ENCODE assay signal across 12 cellular contexts in the genomic region with DNA sequence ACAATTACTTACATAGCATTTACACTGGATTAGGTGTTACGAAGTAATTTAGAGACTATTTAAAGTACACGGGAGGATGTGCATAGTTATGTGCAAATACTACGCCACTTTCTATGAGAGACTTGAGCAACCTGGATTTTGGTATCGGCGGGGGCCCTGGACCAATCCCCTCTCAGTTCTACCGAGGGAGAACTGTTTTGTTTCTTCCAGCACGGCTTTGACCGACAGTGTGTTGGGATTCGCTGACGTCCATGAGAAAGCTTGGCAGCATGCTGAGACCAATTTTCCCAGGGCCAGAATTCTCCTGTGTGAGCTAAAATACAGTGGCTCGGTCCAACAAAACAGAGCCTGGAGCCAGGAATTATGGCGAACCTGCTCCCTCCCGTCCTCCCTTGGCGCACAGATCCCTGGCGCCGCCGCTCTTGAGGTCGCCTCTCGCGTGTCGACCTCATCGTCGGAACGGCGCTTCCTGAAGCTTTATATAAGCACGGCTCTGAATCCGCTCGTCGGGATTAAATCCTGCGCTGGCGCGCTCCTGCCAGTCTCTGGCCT. TPM values are rescaled to one million over a fixed set of nuclear protein-coding genes. Genes with fewer than 3 reads are reported as not detected.
DNase-seq lines count a peak whose midpoint lies in the region; ATAC-seq and TF ChIP-seq lines count a peak whose summit lies in the region.
"Not testable (repeated sequence)": the region's sequence is repeated elsewhere in the genome, so short reads cannot be mapped to it uniquely, and the experiment has no call there.
"Had no signal": no experiment of that assay in that cellular context is flagged by ENCODE, and none has a peak within 500 bp of the region (broad histone marks: within the 10 kb centered on the region; RNA-seq: fewer than 3 reads in every experiment).

No MANE protein-coding gene starts in this region.

- H3K36me3 Mint-ChIP-seq in activated CD4-positive, alpha-beta T cell treated with anti-CD3 and anti-CD28 coated beads for 36 hours (ENCODE audit: low read depth), result not testable (repeated sequence)

- H3K27me3 Mint-ChIP-seq in activated CD4-positive, alpha-beta T cell treated with anti-CD3 and anti-CD28 coated beads for 36 hours, result not testable (repeated sequence)

- intact Hi-C loops in activated CD4-positive, alpha-beta T cell treated with anti-CD3 and anti-CD28 coated beads for 36 hours (cut with DNase I, micrococcal nuclease), result not testable (repeated sequence)

- H3K4me3 ChIP-seq in DND-41 (ENCODE audit: low read depth in 1 of 2, low read length in 2 of 2); lung; upper lobe of left lung: not testable (repeated sequence)

- H3K36me3 ChIP-seq in DND-41 (ENCODE audit: insufficient read depth, low read length); lung (ENCODE audit: control insufficient read depth in 2 of 2, insufficient read depth in 2 of 2, low read length in 2 of 2); upper lobe of left lung: not testable (repeated sequence)

- not testable (repeated sequence) for DNase-seq in DND-41; activated CD4-positive, alpha-beta T cell treated with anti-CD3 and anti-CD28 coated beads for 36 hours; foreskin keratinocyte; lung (ENCODE audit: low spot score); upper lobe of left lung

- H3K4me2 ChIP-seq in DND-41 (ENCODE audit: insufficient read depth, low read length), result not testable (repeated sequence)

- H3K9me3 ChIP-seq in DND-41 (ENCODE audit: insufficient read depth, low read length, severe bottlenecking); lung (ENCODE audit: control insufficient read depth in 2 of 2, insufficient read depth in 1 of 2, low read length in 1 of 2); upper lobe of left lung: not testable (repeated sequence)

- WGBS in lung, 2 donors, result no CpG with 5 or more reads among the region's 32 CpGs
- no CpG with 5 or more reads among the region's 32 CpGs for WGBS in upper lobe of left lung, 2 donors

- H3K9me3 Mint-ChIP-seq in activated CD4-positive, alpha-beta T cell treated with anti-CD3 and anti-CD28 coated beads for 36 hours (ENCODE audit: low read depth), result not testable (repeated sequence)

- POLR2A ChIA-PET in activated CD4-positive, alpha-beta T cell treated with anti-CD3 and anti-CD28 coated beads for 36 hours (lab: Charles Lee), result not testable (repeated sequence)

- TF ChIP-seq CTCF in DND-41 (IDR thresholded peaks at IDR 0.05; ENCODE audit: borderline replicate concordance, extremely low read depth, low read length, poor library complexity, severe bottlenecking); foreskin keratinocyte (conservative IDR thresholded peaks at IDR 0.05); lung (IDR thresholded peaks at IDR 0.05; ENCODE audit: control extremely low read depth, extremely low read depth); upper lobe of left lung (IDR thresholded peaks at IDR 0.05): not testable (repeated sequence)

- not testable (repeated sequence) for H3K27ac ChIP-seq in DND-41 (ENCODE audit: low read length); foreskin keratinocyte; lung (ENCODE audit: low read depth in 1 of 2, low read length in 1 of 2); upper lobe of left lung

- H3K27me3 ChIP-seq in DND-41 (ENCODE audit: insufficient read depth, low read length, poor library complexity); foreskin keratinocyte; lung (ENCODE audit: control insufficient read depth, insufficient read depth); upper lobe of left lung: not testable (repeated sequence)

- H3K27ac Mint-ChIP-seq in activated CD4-positive, alpha-beta T cell treated with anti-CD3 and anti-CD28 coated beads for 36 hours, result not testable (repeated sequence)

- TF ChIP-seq POLR2A in upper lobe of left lung (IDR thresholded peaks at IDR 0.05), result not testable (repeated sequence)

- not testable (repeated sequence) for H3K4me3 Mint-ChIP-seq in activated CD4-positive, alpha-beta T cell treated with anti-CD3 and anti-CD28 coated beads for 36 hours

- not testable (repeated sequence) for H3K9ac ChIP-seq in DND-41 (ENCODE audit: low read depth, low read length)

- not testable (repeated sequence) for H4K20me1 ChIP-seq in DND-41 (ENCODE audit: insufficient read depth, low read length)

- H2AFZ ChIP-seq in DND-41 (ENCODE audit: low read depth, low read length), result not testable (repeated sequence)

- H3K4me1 ChIP-seq in DND-41 (ENCODE audit: insufficient read depth, low read length); foreskin keratinocyte; lung (ENCODE audit: control insufficient read depth in 2 of 2, insufficient read depth in 2 of 2, low read length in 2 of 2); upper lobe of left lung: not testable (repeated sequence)

- not testable (repeated sequence) for H3K4me1 Mint-ChIP-seq in activated CD4-positive, alpha-beta T cell treated with anti-CD3 and anti-CD28 coated beads for 36 hours

- CTCF ChIA-PET in activated CD4-positive, alpha-beta T cell treated with anti-CD3 and anti-CD28 coated beads for 36 hours (lab: Charles Lee), result not testable (repeated sequence)

- H3K79me2 ChIP-seq in DND-41 (ENCODE audit: insufficient read depth, low read length), result not testable (repeated sequence)

- peak; percentile 12; the same call in 1 of the 3 replicates for ATAC-seq in DND-41 (ENCODE audit: insufficient read depth, low read depth)
- peak; percentile 14 for ATAC-seq in GM21515 (IDR thresholded peaks at IDR 0.05; ENCODE audit: unreplicated experiment)
- peak; percentile 1 for ATAC-seq in HG02943 (IDR thresholded peaks at IDR 0.05; ENCODE audit: low read depth, unreplicated experiment)
- ATAC-seq in HG03442 (IDR thresholded peaks at IDR 0.05; ENCODE audit: unreplicated experiment), result peak; percentile 14
- peak; percentile 13 for ATAC-seq in activated CD4-positive, alpha-beta T cell treated with anti-CD3 and anti-CD28 coated beads for 36 hours
- ATAC-seq in foreskin keratinocyte, result peak; percentile 33
- peak; percentile 23 for ATAC-seq in lung (ENCODE audit: insufficient read depth, low FRiP score)
- ATAC-seq in upper lobe of left lung (ENCODE audit: low FRiP score in 2 of 2), result peak; percentile 63 to 70

- TF ChIP-seq EP300 in upper lobe of left lung (IDR thresholded peaks at IDR 0.05), result not testable (repeated sequence)

RNA-seq across cellular contexts. Expression of a gene that starts 49.3 kb away (rescaled TPM):
- not detected for total RNA-seq in activated CD4-positive, alpha-beta T cell treated with anti-CD3 and anti-CD28 coated beads for 36 hours
- total RNA-seq in foreskin keratinocyte (not detected in 2 replicates), lung (10 to 100 TPM; 11.5 to 25.8 TPM), upper lobe of left lung (10 to 100 TPM; 12.8 to 52.7 (median 26.3) TPM)
- polyA plus RNA-seq in foreskin keratinocyte (not detected in 2 replicates), lung (10 to 100 TPM; 78.0 to 94.4 TPM)
- total RNA-seq: bronchial epithelial cell; Peyer's patch; renal cortical epithelial cell; T-helper 2 cell treated with Interferon-gamma antibody and Interleukin-4, amounts not matched to agents 100 ng/mL and 5 ng/mL, for 36 hours had no signal

Comparison
In these comparisons a context has a peak if more than half of its experiments do, and no peak if none do; other contexts are left out.
1. ATAC-seq: peak in every context shown above with its lines; median percentile 66 in upper lobe of left lung; 33 in foreskin keratinocyte; 23 in lung; 14 in GM21515; 14 in HG03442; 13 in activated CD4-positive, alpha-beta T cell treated with anti-CD3 and anti-CD28 coated beads for 36 hours; 12 in DND-41; 1 in HG02943.
2. RNA of a gene that starts 49.3 kb away (total RNA-seq): 12.8 to 52.7 TPM in upper lobe of left lung and 11.5 to 25.8 TPM in lung; not detected in activated CD4-positive, alpha-beta T cell treated with anti-CD3 and anti-CD28 coated beads for 36 hours and not detected in foreskin keratinocyte; every median in the first group is over 10 times any median in the second.